15 cellular contexts compared by ENCODE assay signal in the genomic region with DNA sequence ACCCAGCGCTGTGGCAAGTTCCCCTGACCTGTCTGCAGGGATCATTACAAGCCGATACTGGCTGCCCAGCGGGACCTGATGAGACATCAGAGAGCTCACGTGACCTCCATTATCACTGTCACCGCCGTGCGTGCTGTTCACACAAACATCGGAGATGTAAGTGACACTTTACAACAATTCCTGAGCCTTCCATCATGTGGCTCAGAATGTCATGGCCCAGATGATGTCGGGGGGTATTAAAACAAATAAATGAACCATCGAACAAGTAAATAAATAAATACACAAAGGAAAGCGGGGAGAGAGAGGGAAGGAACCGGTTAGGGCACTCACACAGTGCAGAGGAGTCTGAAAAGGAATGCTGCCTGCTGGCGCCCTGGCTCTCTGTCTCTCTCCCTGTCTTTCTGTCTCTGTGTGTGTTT.
DNase-seq lines count a peak whose midpoint lies in the region; ATAC-seq, FAIRE-seq and TF ChIP-seq lines count a peak whose summit lies in the region.
"Had no signal": no experiment of that assay in that cellular context is flagged by ENCODE, and none has a peak within 500 bp of the region (broad histone marks: within the 10 kb centered on the region; RNA-seq: fewer than 3 reads in every experiment).

No MANE protein-coding gene starts in this region.

- TF ChIP-seq POLR2A in HepG2 (IDR thresholded peaks at IDR 0.05; ENCODE audit: insufficient read depth in 1 of 2, low read depth in 2 of 2, low read length in 2 of 2): no peak
- no peak for TF ChIP-seq POLR2A in right lobe of liver (IDR thresholded peaks at IDR 0.05)

- DNase-seq in HepG2 (ENCODE audit: low spot score): no peak
- no peak for DNase-seq in right lobe of liver
- peak; percentile 61 for DNase-seq in SW480 (ENCODE audit: low spot score)
- peak; percentile 61 for DNase-seq in iPS-NIHi11 (ENCODE audit: low spot score)
- peak; percentile 10 for DNase-seq in upper lobe of right lung
- DNase-seq in left lobe of liver (ENCODE audit: low spot score): no peak
- DNase-seq in NAMALWA (ENCODE audit: low spot score): no peak
- DNase-seq in HuH-7 (ENCODE audit: low spot score): no peak
- DNase-seq: activated T-cell treated with anti-CD3 and anti-CD28 coated beads, Interleukin-2, amount 50 U/mL, for 48 hours; heart right ventricle; MG63; NCI-H446; stimulated activated naive CD8-positive, alpha-beta T cell treated with anti-CD3 and anti-CD28 coated beads, Interleukin-15, amount 100 ng/mL, for 72 hours had no signal

- TF ChIP-seq CTCF in HepG2 (CRISPR knock-in tag; IDR thresholded peaks at IDR 0.05): no peak
- TF ChIP-seq CTCF in right lobe of liver (IDR thresholded peaks at IDR 0.05): no peak
- TF ChIP-seq CTCF in upper lobe of right lung (IDR thresholded peaks at IDR 0.05): no peak

- H3K9ac ChIP-seq in HepG2 (ENCODE audit: insufficient read depth, low read depth, low read length): no peak overlapping the region

- POLR2A ChIA-PET in HepG2 (lab: Yijun Ruan, JAX): no interaction called here

- no peaks in the 10 kb centered on the region for H3K4me1 ChIP-seq in HepG2 (ENCODE audit: insufficient read depth, low read length)
- no peaks in the 10 kb centered on the region for H3K4me1 ChIP-seq in right lobe of liver
- H3K4me1 ChIP-seq in upper lobe of right lung: no peaks in the 10 kb centered on the region
- H3K4me1 ChIP-seq: heart right ventricle had no signal

- no peak for FAIRE-seq in HepG2 (lab: Jason Lieb, UNC)
- FAIRE-seq: endothelial cell of umbilical vein, GM18507 had no signal

- 8% methylated on average over 13 of the region's 13 CpGs for whole genome bisulfite sequencing in HepG2 (ENCODE audit: low lambda C conversion rate)
- 3% methylated on average over 13 of the region's 13 CpGs for WGBS in right lobe of liver (ENCODE audit: insufficient coverage, low coverage, low lambda C conversion rate, missing lambda C conversion rate)

- H3K9me3 ChIP-seq in HepG2 (ENCODE audit: low read length): no peaks in the 10 kb centered on the region
- no peaks in the 10 kb centered on the region for H3K9me3 ChIP-seq in right lobe of liver
- H3K9me3 ChIP-seq in upper lobe of right lung: no peaks in the 10 kb centered on the region
- H3K9me3 ChIP-seq: heart right ventricle had no signal

- CTCF ChIA-PET in HepG2 (lab: Yijun Ruan, JAX; ENCODE audit: low intra/inter-chr PET ratio, low total read pairs): no interaction called here

- no peak overlapping the region for H3K4me3 ChIP-seq in HepG2 (replicated peaks in 1 of 3; ENCODE audit: insufficient read depth in 1 of 3, low read depth in 2 of 3, low read length in 3 of 3)
- no peak overlapping the region for H3K4me3 ChIP-seq in right lobe of liver
- no peak overlapping the region for H3K4me3 ChIP-seq in upper lobe of right lung
- H3K4me3 ChIP-seq: heart right ventricle, MG63 had no signal

- in situ Hi-C loops in HepG2 (cut with HindIII; ENCODE audit: extremely low pct_ligation_motif_present, low pct_unique_long_range_greater_than_20kb): no loop called here

- H3K4me2 ChIP-seq in HepG2 (ENCODE audit: low read depth, low read length): no peak overlapping the region

- H3K27ac ChIP-seq in HepG2 (ENCODE audit: extremely low read length, insufficient read depth, low read length) (no peak overlapping the region), right lobe of liver (no peak overlapping the region), upper lobe of right lung (no peak overlapping the region)
- H3K27ac ChIP-seq: heart right ventricle had no signal

- no peaks in the 10 kb centered on the region for H4K20me1 ChIP-seq in HepG2 (ENCODE audit: insufficient read depth, low read length)

- H3K36me3 ChIP-seq in HepG2 (replicated peaks in 1 of 2; ENCODE audit: control insufficient read depth in 1 of 2, insufficient read depth in 2 of 2, low read length in 2 of 2) (no peaks in the 10 kb centered on the region), right lobe of liver (no peaks in the 10 kb centered on the region), upper lobe of right lung (no peaks in the 10 kb centered on the region)
- H3K36me3 ChIP-seq: heart right ventricle, MG63 had no signal

- no peaks in the 10 kb centered on the region for H3K79me2 ChIP-seq in HepG2 (ENCODE audit: insufficient read depth, low read length)

- no peak for ATAC-seq in HepG2
- ATAC-seq in right lobe of liver: no peak
- no peak for ATAC-seq in upper lobe of right lung
- ATAC-seq in left lobe of liver: no peak
- ATAC-seq: stimulated activated naive CD8-positive, alpha-beta T cell treated with anti-CD3 and anti-CD28 coated beads, Interleukin-15, amount 100 ng/mL, for 72 hours had no signal

- H3K27me3 ChIP-seq in HepG2 (ENCODE audit: control insufficient read depth in 1 of 2, insufficient read depth in 2 of 2, low read length in 2 of 2) (peaks cover 4 to 58% of the 10 kb centered on the region in 2 experiments; a peak in 3 of 5 replicates), right lobe of liver (no peaks in the 10 kb centered on the region), upper lobe of right lung (peaks cover 62% of the 10 kb centered on the region)
- H3K27me3 ChIP-seq: MG63 had no signal

- no peak for TF ChIP-seq EP300 in HepG2 (IDR thresholded peaks at IDR 0.05; ENCODE audit: low read depth in 2 of 2, low read length in 2 of 2)
- no peak for TF ChIP-seq EP300 in HepG2 (CRISPR knock-in tag; IDR thresholded peaks at IDR 0.05; ENCODE audit: borderline replicate concordance)

- H2AFZ ChIP-seq in HepG2 (ENCODE audit: low read length): no peak overlapping the region

- no peak for TF ChIP-seq RAD21 in HepG2 (CRISPR knock-in tag; IDR thresholded peaks at IDR 0.05)

- intact Hi-C loops in HepG2 (cut with micrococcal nuclease; ENCODE audit: unreplicated experiment) (no loop called here), right lobe of liver (cut with DNase I) (no loop called here), upper lobe of right lung (cut with DNase I) (no loop called here)

- no TSS peak for BruUV-seq in HepG2 (replicated peaks; lab: Mats Ljungman, UMichigan)

TF ChIP-seq in HepG2, 621 proteins besides CTCF, POLR2A, EP300 and RAD21 (continues in another document):
- TF ChIP-seq SMAD3 (CRISPR knock-in tag; IDR thresholded peaks at IDR 0.05) (no peak), ZNF614 (CRISPR knock-in tag; IDR thresholded peaks at IDR 0.05; ENCODE audit: borderline replicate concordance) (no peak), THYN1 (CRISPR knock-in tag; IDR thresholded peaks at IDR 0.05; ENCODE audit: borderline replicate concordance, low read depth) (no peak)
- TF ChIP-seq, protein P1, sequence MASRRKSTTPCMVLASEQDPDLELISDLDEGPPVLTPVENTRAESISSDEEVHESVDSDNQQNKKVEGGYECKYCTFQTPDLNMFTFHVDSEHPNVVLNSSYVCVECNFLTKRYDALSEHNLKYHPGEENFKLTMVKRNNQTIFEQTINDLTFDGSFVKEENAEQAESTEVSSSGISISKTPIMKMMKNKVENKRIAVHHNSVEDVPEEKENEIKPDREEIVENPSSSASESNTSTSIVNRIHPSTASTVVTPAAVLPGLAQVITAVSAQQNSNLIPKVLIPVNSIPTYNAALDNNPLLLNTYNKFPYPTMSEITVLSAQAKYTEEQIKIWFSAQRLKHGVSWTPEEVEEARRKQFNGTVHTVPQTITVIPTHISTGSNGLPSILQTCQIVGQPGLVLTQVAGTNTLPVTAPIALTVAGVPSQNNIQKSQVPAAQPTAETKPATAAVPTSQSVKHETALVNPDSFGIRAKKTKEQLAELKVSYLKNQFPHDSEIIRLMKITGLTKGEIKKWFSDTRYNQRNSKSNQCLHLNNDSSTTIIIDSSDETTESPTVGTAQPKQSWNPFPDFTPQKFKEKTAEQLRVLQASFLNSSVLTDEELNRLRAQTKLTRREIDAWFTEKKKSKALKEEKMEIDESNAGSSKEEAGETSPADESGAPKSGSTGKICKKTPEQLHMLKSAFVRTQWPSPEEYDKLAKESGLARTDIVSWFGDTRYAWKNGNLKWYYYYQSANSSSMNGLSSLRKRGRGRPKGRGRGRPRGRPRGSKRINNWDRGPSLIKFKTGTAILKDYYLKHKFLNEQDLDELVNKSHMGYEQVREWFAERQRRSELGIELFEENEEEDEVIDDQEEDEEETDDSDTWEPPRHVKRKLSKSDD (CRISPR knock-in tag; IDR thresholded peaks at IDR 0.05; ENCODE audit: low read depth): no peak
- TF ChIP-seq, protein P2, sequence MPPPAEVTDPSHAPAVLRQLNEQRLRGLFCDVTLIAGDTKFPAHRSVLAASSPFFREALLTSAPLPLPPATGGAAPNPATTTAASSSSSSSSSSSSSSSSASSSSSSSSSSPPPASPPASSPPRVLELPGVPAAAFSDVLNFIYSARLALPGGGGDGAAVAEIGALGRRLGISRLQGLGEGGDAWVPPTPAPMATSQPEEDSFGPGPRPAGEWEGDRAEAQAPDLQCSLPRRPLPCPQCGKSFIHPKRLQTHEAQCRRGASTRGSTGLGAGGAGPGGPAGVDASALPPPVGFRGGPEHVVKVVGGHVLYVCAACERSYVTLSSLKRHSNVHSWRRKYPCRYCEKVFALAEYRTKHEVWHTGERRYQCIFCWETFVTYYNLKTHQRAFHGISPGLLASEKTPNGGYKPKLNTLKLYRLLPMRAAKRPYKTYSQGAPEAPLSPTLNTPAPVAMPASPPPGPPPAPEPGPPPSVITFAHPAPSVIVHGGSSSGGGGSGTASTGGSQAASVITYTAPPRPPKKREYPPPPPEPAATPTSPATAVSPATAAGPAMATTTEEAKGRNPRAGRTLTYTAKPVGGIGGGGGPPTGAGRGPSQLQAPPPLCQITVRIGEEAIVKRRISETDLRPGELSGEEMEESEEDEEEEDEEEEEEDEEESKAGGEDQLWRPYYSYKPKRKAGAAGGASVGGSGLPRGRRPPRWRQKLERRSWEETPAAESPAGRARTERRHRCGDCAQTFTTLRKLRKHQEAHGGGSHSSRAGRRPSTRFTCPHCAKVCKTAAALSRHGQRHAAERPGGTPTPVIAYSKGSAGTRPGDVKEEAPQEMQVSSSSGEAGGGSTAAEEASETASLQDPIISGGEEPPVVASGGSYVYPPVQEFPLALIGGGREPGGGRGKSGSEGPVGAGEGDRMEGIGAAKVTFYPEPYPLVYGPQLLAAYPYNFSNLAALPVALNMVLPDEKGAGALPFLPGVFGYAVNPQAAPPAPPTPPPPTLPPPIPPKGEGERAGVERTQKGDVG (CRISPR knock-in tag; IDR thresholded peaks at IDR 0.05; ENCODE audit: borderline replicate concordance): no peak
- TF ChIP-seq, protein P3, sequence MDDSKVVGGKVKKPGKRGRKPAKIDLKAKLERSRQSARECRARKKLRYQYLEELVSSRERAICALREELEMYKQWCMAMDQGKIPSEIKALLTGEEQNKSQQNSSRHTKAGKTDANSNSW (CRISPR knock-in tag; IDR thresholded peaks at IDR 0.05; ENCODE audit: borderline replicate concordance): no peak

Comparison
In these comparisons a context has a peak if more than half of its experiments do, and no peak if none do; other contexts are left out.
1. DNase-seq: peak in SW480 (single experiment), iPS-NIHi11 (single experiment) and upper lobe of right lung (single experiment); none in HepG2 (single experiment), right lobe of liver (0 of 3), left lobe of liver (single experiment), NAMALWA (single experiment) and HuH-7 (single experiment).